29 cellular contexts compared by ENCODE assay signal in the genomic region with DNA sequence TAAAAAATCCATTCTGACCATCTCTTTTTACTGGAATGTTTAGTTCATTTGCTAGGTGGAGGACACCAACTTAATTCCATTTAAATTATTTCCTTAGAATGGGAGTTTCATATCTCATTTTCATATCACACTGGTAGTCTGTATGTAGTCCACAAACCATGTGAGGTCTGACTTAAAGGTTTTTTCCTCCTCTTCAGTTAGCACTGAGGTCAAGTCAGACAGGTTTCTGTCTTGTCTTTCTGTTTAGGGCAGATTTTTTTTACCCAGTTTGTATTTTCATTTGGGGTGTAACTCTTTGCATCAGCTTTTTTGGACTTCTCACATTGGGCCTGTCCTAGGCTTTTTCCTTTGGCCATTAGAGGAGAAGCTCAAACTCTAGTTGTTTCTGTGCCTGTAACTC.
"Had no signal": no experiment of that assay in that cellular context is flagged by ENCODE, and none has a peak within 500 bp of the region (broad histone marks: within the 10 kb centered on the region; RNA-seq: fewer than 3 reads in every experiment).

No MANE protein-coding gene starts in this region.

- H3K36me3 Mint-ChIP-seq: stimulated activated effector memory CD8-positive, alpha-beta T cell treated with anti-CD3 and anti-CD28 coated beads, Interleukin-12 subunit alpha, Interleukin-12 subunit beta, amount 100 ng/mL, for 72 hours; stimulated activated memory B cell treated with anti-CD40 and anti-IgM and Interleukin-4, amounts not matched to agents 10 μg/mL and 1 μg/mL and 100 μg/mL, for 72 hours; stimulated activated naive B cell treated with anti-CD40 and anti-IgM and Interleukin-4, amounts not matched to agents 10 μg/mL and 1 μg/mL and 100 μg/mL, for 72 hours had no signal

- H3K27me3 ChIP-seq: stomach, suprapubic skin, testis, thyroid gland, tibial artery, tibial nerve, transverse colon, upper lobe of left lung, upper lobe of right lung, uterus, vagina had no signal

- H3K27ac ChIP-seq: stomach, suprapubic skin, testis, thoracic aorta, thyroid gland, tibial artery, tibial nerve, transverse colon, upper lobe of left lung, upper lobe of right lung, uterus, vagina had no signal

- H3K9me3 Mint-ChIP-seq: type B pancreatic cell had no signal

- DNase-seq: stimulated activated CD4-positive, alpha-beta T cell treated with anti-CD3 and anti-CD28 coated beads, Interleukin-2, amount 100 ng/mL, for 48 hours; stimulated activated CD4-positive, alpha-beta T cell treated with anti-CD3 and anti-CD28 coated beads, Interleukin-4, amount 100 ng/mL, for 1 hour; stimulated activated CD4-positive, alpha-beta T cell treated with anti-CD3 and anti-CD28 coated beads, Interleukin-4, amount 100 ng/mL, for 24 hours; stimulated activated CD4-positive, alpha-beta T cell treated with anti-CD3 and anti-CD28 coated beads, Interleukin-4, amount 100 ng/mL, for 4 hours; stimulated activated CD8-positive, alpha-beta memory T cell treated with anti-CD3 and anti-CD28 coated beads, Interleukin-4, amount 100 ng/mL, for 48 hours; stimulated activated naive B cell treated with anti-CD40 and anti-IgM and Interleukin-4, amounts not matched to agents 10 μg/mL and 1 μg/mL and 100 μg/mL, for 72 hours; stimulated activated naive CD4-positive, alpha-beta T cell; stimulated activated naive CD4-positive, alpha-beta T cell treated with Interleukin-2 at 50 U/mL for 16 hours; stimulated activated naive CD8-positive, alpha-beta T cell treated with anti-CD3 and anti-CD28 coated beads, Interleukin-15, amount 100 ng/mL, for 72 hours; stimulated activated naive CD8-positive, alpha-beta T cell treated with anti-CD3 and anti-CD28 coated beads, Interleukin-15, Interleukin-2, amounts not matched to agents 100 U/mL and 50 U/mL, for 24 hours; stomach; substantia nigra; testis; thyroid gland; tibial artery; transverse colon; trophoblast cell; upper lobe of left lung; upper lobe of right lung; uterus had no signal

- H3K27ac Mint-ChIP-seq: stimulated activated effector memory CD8-positive, alpha-beta T cell treated with anti-CD3 and anti-CD28 coated beads, Interleukin-12 subunit alpha, Interleukin-12 subunit beta, amount 100 ng/mL, for 72 hours; stimulated activated memory B cell treated with anti-CD40 and anti-IgM and Interleukin-4, amounts not matched to agents 10 μg/mL and 1 μg/mL and 100 μg/mL, for 72 hours; stimulated activated naive B cell treated with anti-CD40 and anti-IgM and Interleukin-4, amounts not matched to agents 10 μg/mL and 1 μg/mL and 100 μg/mL, for 72 hours; stimulated activated naive CD8-positive, alpha-beta T cell treated with anti-CD3 and anti-CD28 coated beads, Interleukin-15, amount 100 ng/mL, for 72 hours; stimulated activated naive CD8-positive, alpha-beta T cell treated with anti-CD3 and anti-CD28 coated beads, Interleukin-15, Interleukin-2, amounts not matched to agents 100 ng/mL and 50 ng/mL, for 24 hours; type B pancreatic cell had no signal

- ATAC-seq: stimulated activated effector memory CD8-positive, alpha-beta T cell treated with anti-CD3 and anti-CD28 coated beads, Interleukin-12 subunit alpha, Interleukin-12 subunit beta, amount 100 ng/mL, for 72 hours; stimulated activated memory B cell treated with anti-CD40 and anti-IgM and Interleukin-4, amounts not matched to agents 10 μg/mL and 1 μg/mL and 100 μg/mL, for 72 hours; stimulated activated naive B cell treated with anti-CD40 and anti-IgM and Interleukin-4, amounts not matched to agents 10 μg/mL and 1 μg/mL and 100 μg/mL, for 72 hours; stimulated activated naive CD8-positive, alpha-beta T cell treated with anti-CD3 and anti-CD28 coated beads, Interleukin-15, amount 100 ng/mL, for 72 hours; stimulated activated naive CD8-positive, alpha-beta T cell treated with anti-CD3 and anti-CD28 coated beads, Interleukin-15, Interleukin-2, amounts not matched to agents 100 U/mL and 50 U/mL, for 24 hours; upper lobe of right lung had no signal

- H3K36me3 ChIP-seq: suprapubic skin, thoracic aorta, thyroid gland, tibial nerve, transverse colon, upper lobe of left lung, upper lobe of right lung, uterus, vagina had no signal

- H3K4me3 Mint-ChIP-seq: stimulated activated effector memory CD8-positive, alpha-beta T cell treated with anti-CD3 and anti-CD28 coated beads, Interleukin-12 subunit alpha, Interleukin-12 subunit beta, amount 100 ng/mL, for 72 hours; stimulated activated memory B cell treated with anti-CD40 and anti-IgM and Interleukin-4, amounts not matched to agents 10 μg/mL and 1 μg/mL and 100 μg/mL, for 72 hours; stimulated activated naive B cell treated with anti-CD40 and anti-IgM and Interleukin-4, amounts not matched to agents 10 μg/mL and 1 μg/mL and 100 μg/mL, for 72 hours; stimulated activated naive CD8-positive, alpha-beta T cell treated with anti-CD3 and anti-CD28 coated beads, Interleukin-15, amount 100 ng/mL, for 72 hours; stimulated activated naive CD8-positive, alpha-beta T cell treated with anti-CD3 and anti-CD28 coated beads, Interleukin-15, Interleukin-2, amounts not matched to agents 100 ng/mL and 50 ng/mL, for 24 hours; type B pancreatic cell had no signal

- H3K4me1 Mint-ChIP-seq: stimulated activated effector memory CD8-positive, alpha-beta T cell treated with anti-CD3 and anti-CD28 coated beads, Interleukin-12 subunit alpha, Interleukin-12 subunit beta, amount 100 ng/mL, for 72 hours; stimulated activated memory B cell treated with anti-CD40 and anti-IgM and Interleukin-4, amounts not matched to agents 10 μg/mL and 1 μg/mL and 100 μg/mL, for 72 hours; stimulated activated naive B cell treated with anti-CD40 and anti-IgM and Interleukin-4, amounts not matched to agents 10 μg/mL and 1 μg/mL and 100 μg/mL, for 72 hours; stimulated activated naive CD8-positive, alpha-beta T cell treated with anti-CD3 and anti-CD28 coated beads, Interleukin-15, amount 100 ng/mL, for 72 hours had no signal

- H3K4me3 ChIP-seq: stomach, suprapubic skin, testis, thoracic aorta, thyroid gland, tibial artery, tibial nerve, transverse colon, upper lobe of left lung, upper lobe of right lung, uterus, vagina had no signal

- FAIRE-seq: urothelium cell line had no signal

- H3K9me3 ChIP-seq: stomach, suprapubic skin, testis, thoracic aorta, thyroid gland, tibial artery, transverse colon, upper lobe of left lung, upper lobe of right lung, uterus, vagina had no signal

- H3K4me1 ChIP-seq: stomach, suprapubic skin, testis, thyroid gland, tibial artery, tibial nerve, transverse colon, upper lobe of left lung, upper lobe of right lung, uterus, vagina had no signal

- H3K27me3 Mint-ChIP-seq: stimulated activated naive CD8-positive, alpha-beta T cell treated with anti-CD3 and anti-CD28 coated beads, Interleukin-15, Interleukin-2, amounts not matched to agents 100 ng/mL and 50 ng/mL, for 24 hours; type B pancreatic cell had no signal
